Comparison of ENCODE assay signal across 8 cellular contexts in the genomic region with DNA sequence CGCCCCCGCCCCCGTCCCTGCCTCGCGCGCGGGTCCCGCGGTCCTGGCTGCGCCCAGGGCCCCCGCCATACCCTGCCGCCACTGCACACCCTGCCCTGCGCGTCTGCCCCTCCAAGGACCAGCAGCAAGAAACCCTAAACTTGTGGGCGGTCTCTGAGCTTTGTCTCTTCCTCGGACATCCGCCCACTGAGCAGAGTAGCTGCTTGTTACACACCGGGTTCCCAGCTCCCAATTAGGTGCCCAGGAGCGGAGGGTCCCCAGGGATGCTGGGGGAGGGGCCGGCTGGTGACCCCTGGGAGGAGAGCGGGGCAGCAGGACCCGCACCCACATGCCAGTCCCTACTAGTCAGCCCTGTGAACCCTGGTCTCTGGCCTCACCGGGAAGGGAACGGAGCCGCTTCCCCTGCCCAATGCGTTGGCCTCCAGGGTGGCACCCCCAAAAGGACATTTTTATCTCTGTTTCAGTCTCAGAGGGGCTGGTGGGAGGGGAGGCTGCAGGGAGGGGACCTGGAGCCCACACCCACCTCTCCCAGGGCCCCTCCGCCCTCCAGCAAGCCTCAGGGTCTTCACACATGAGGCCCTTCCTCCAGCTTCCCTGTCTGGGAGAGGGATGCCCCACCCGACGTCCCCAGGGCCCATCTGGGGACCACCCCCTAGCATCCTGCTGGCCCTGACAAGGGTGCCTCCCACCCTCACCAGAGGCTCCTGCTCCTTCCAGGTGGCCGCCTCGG. TPM values are rescaled to one million over a fixed set of nuclear protein-coding genes. Genes with fewer than 3 reads are reported as not detected.
DNase-seq lines count a peak whose midpoint lies in the region; ATAC-seq and TF ChIP-seq lines count a peak whose summit lies in the region.

No MANE protein-coding gene starts in this region.

- intact Hi-C loops in Panc1 (cut with micrococcal nuclease; ENCODE audit: unreplicated experiment) (no loop called here), esophagus squamous epithelium (cut with DNase I) (no loop called here), sigmoid colon (cut with DNase I) (no loop called here)

- no peak for TF ChIP-seq CTCF in Panc1 (IDR thresholded peaks at IDR 0.05)
- TF ChIP-seq CTCF in esophagus squamous epithelium (IDR thresholded peaks at IDR 0.05), result no peak
- TF ChIP-seq CTCF in sigmoid colon (IDR thresholded peaks at IDR 0.05), result no peak

- TF ChIP-seq POLR2A in esophagus squamous epithelium (IDR thresholded peaks at IDR 0.05) (no peak), sigmoid colon (IDR thresholded peaks at IDR 0.05) (no peak)

- in situ Hi-C loops in Panc1 (cut with HindIII; ENCODE audit: low pct_unique_long_range_greater_than_20kb, low sequenced_read_pairs), result no loop called here

- POLR2A ChIA-PET in Panc1 (lab: Charles Lee), result interaction anchor here (0.7 kb wide), 1 partner anchor 270 kb away, joined by 3 read pairs; no protein-coding TSS in a partner anchor

- ATAC-seq in GM21390 (IDR thresholded peaks at IDR 0.05; ENCODE audit: unreplicated experiment), result peak; percentile 1
- peak; percentile 56 for ATAC-seq in Panc1
- ATAC-seq in GM21723 (IDR thresholded peaks at IDR 0.05; ENCODE audit: unreplicated experiment), result no peak
- no peak for ATAC-seq in GM21515 (IDR thresholded peaks at IDR 0.05; ENCODE audit: unreplicated experiment)

- CTCF ChIA-PET in Panc1 (lab: Charles Lee), result interaction anchor here (0.6 to 2.4 kb wide), 5 partner anchors 9 to 104 kb away, joined by 3 to 12 read pairs (median 5); a partner anchor contains a TSS

- TF ChIP-seq EP300 in sigmoid colon (IDR thresholded peaks at IDR 0.05), result no peak

- H3K36me3 ChIP-seq in Panc1 (ENCODE audit: control insufficient read depth, insufficient read depth, low read length) (no peaks in the 10 kb centered on the region), esophagus squamous epithelium (no peaks in the 10 kb centered on the region), sigmoid colon (no peaks in the 10 kb centered on the region)

- WGBS in esophagus squamous epithelium, 2 donors, result 63 to 83% methylated on average over 4 to 14 of the region's 31 CpGs
- 16 to 39% methylated on average over 31 of the region's 31 CpGs for WGBS in sigmoid colon, 2 donors

- peak overlapping the region; percentile 48 to 54 for H3K4me3 ChIP-seq in Panc1 (ENCODE audit: low read depth in 2 of 2, low read length in 2 of 2)
- peak overlapping the region; percentile 48 to 73 (median 54) for H3K4me3 ChIP-seq in esophagus squamous epithelium
- peak overlapping the region in 3 of 4 donors; percentile 50 to 54 (median 52) for H3K4me3 ChIP-seq in sigmoid colon

- H3K4me1 ChIP-seq in Panc1 (ENCODE audit: control insufficient read depth, insufficient read depth, low read length), result peaks cover 6% of the 10 kb centered on the region
- H3K4me1 ChIP-seq in esophagus squamous epithelium, result peaks cover 11 to 38% (median 17%) of the 10 kb centered on the region in 3 donors
- H3K4me1 ChIP-seq in sigmoid colon, result peaks cover 0 to 15% (median 10%) of the 10 kb centered on the region in 4 donors

- H3K27ac ChIP-seq in Panc1 (ENCODE audit: low read length), result peak overlapping the region; percentile 61; the same call in 1 of the 2 replicates
- H3K27ac ChIP-seq in esophagus squamous epithelium, result peak overlapping the region in 3 of 4 donors; percentile 74 to 92 (median 91)
- peak overlapping the region; percentile 49 to 76 (median 60) for H3K27ac ChIP-seq in sigmoid colon

- H3K27me3 ChIP-seq in Panc1 (ENCODE audit: control insufficient read depth, insufficient read depth, low read length) (no peaks in the 10 kb centered on the region), esophagus squamous epithelium (no peaks in the 10 kb centered on the region), sigmoid colon (no peaks in the 10 kb centered on the region)

- BruUV-seq in Panc1 (replicated peaks; lab: Mats Ljungman, UMichigan), result no TSS peak

- DNase-seq in Panc1 (ENCODE audit: low read depth, low spot score) (no peak), esophagus squamous epithelium (lab: John Stamatoyannopoulos, UW) (no peak), sigmoid colon (no peak), kidney glomerular epithelial cell (lab: John Stamatoyannopoulos, UW) (no peak), NAMALWA (ENCODE audit: low spot score) (no peak)

- H3K9me3 ChIP-seq in Panc1 (ENCODE audit: control insufficient read depth, insufficient read depth, low read depth, low read length) (no peaks in the 10 kb centered on the region), esophagus squamous epithelium (no peaks in the 10 kb centered on the region), sigmoid colon (no peaks in the 10 kb centered on the region)

RNA-seq across cellular contexts. Expression of a gene that starts 10.5 kb away (rescaled TPM):
- total RNA-seq in Panc1 (2021; ENCODE audit: unreplicated experiment), result 42.7 TPM
- 61.1 TPM for polyA plus RNA-seq in Panc1 (2012; ENCODE audit: insufficient read length)
- total RNA-seq in esophagus squamous epithelium, result 1 to 10 TPM; 1.9 to 8.4 (median 4.5) TPM
- 10 to 100 TPM; 14.6 to 22.1 (median 20.1) TPM for total RNA-seq in sigmoid colon
- 10 to 100 TPM in 1 of 3 donors, 1 to 10 TPM in 2; 1.8 to 25.2 (median 6.6) TPM for polyA plus RNA-seq in sigmoid colon

RNA-seq across cellular contexts. Expression of a gene that starts 15.4 kb away (rescaled TPM):
- 26.1 TPM for total RNA-seq in Panc1 (2021; ENCODE audit: unreplicated experiment)
- polyA plus RNA-seq in Panc1 (2012; ENCODE audit: insufficient read length), result 13.1 TPM
- total RNA-seq in esophagus squamous epithelium, result 10 to 100 TPM in 2 of 4 donors, 1 to 10 TPM in 2; 6.4 to 22.7 (median 12.8) TPM
- 10 to 100 TPM; 19.6 to 44.3 (median 31.4) TPM for total RNA-seq in sigmoid colon
- polyA plus RNA-seq in sigmoid colon, result 10 to 100 TPM in 1 of 3 donors, 1 to 10 TPM in 2; 3.6 to 22.4 (median 9.0) TPM

RNA-seq across cellular contexts. Expression of a gene that starts 15.8 kb away (rescaled TPM):
- 13.1 TPM for total RNA-seq in Panc1 (2021; ENCODE audit: unreplicated experiment)
- polyA plus RNA-seq in Panc1 (2012; ENCODE audit: insufficient read length), result 14.5 TPM
- total RNA-seq in esophagus squamous epithelium, result 10 to 100 TPM in 3 of 4 donors, 1 to 10 TPM in 1; 7.2 to 12.0 (median 11.0) TPM
- total RNA-seq in sigmoid colon, result 1 to 10 TPM; 6.2 to 8.2 (median 8.0) TPM
- polyA plus RNA-seq in sigmoid colon, result 10 to 100 TPM in 1 of 3 donors, 1 to 10 TPM in 2; 6.0 to 15.1 (median 7.4) TPM

RNA-seq across cellular contexts. Expression of a gene that starts 53.8 kb away (rescaled TPM):
- total RNA-seq in Panc1 (2021; ENCODE audit: unreplicated experiment) (not detected), esophagus squamous epithelium (10 to 100 TPM in 3 of 4 donors, 1 to 10 TPM in 1; 2.5 to 15.2 (median 10.6) TPM), sigmoid colon (10 to 100 TPM in 1 of 4 donors, 1 to 10 TPM in 3; 1.8 to 45.5 (median 4.2) TPM)
- 1.4 TPM for polyA plus RNA-seq in Panc1 (2012; ENCODE audit: insufficient read length)
- 100 to 1,000 TPM in 1 of 3 donors, 1 to 10 TPM in 2; 1.2 to 186 (median 4.8) TPM for polyA plus RNA-seq in sigmoid colon

Comparison
In these comparisons a context has a peak if more than half of its experiments do, and no peak if none do; other contexts are left out.
1. ATAC-seq: peak in GM21390 (single experiment) and Panc1 (single experiment); none in GM21723 (single experiment) and GM21515 (single experiment).
2. Peak in every context shown above with its lines, with median percentiles within 50 percentile points of each other: H3K27ac ChIP-seq and H3K4me3 ChIP-seq.